ENCODE assay signal across 26 cellular contexts in genomic region chr2:184419744-184420143, GRCh38.
A peak's percentile ranks its signal among the peaks of the same experiment; 100 is the strongest.
DNase-seq lines count a peak whose midpoint lies in the region; ATAC-seq, FAIRE-seq and TF ChIP-seq lines count a peak whose summit lies in the region.
"Had no signal": no experiment of that assay in that cellular context is flagged by ENCODE, and none has a peak within 500 bp of the region (broad histone marks: within the 10 kb centered on the region; RNA-seq: fewer than 3 reads in every experiment).

No MANE protein-coding gene starts in this region.

- H3K4me3 Mint-ChIP-seq in neural progenitor cell = no peak overlapping the region
- H3K4me3 Mint-ChIP-seq: CD4-positive, alpha-beta memory T cell had no signal

- no peak overlapping the region for H3K9ac ChIP-seq in HCT116 (ENCODE audit: low read length)
- no peak overlapping the region for H3K9ac ChIP-seq in GM12878 (ENCODE audit: control insufficient read depth, insufficient read depth, low read length)
- no peak overlapping the region for H3K9ac ChIP-seq in neural progenitor cell
- no peak overlapping the region for H3K9ac ChIP-seq in trophoblast cell (ENCODE audit: low read length)
- H3K9ac ChIP-seq: GM23248 had no signal

- no peak for ATAC-seq in HCT116
- ATAC-seq in GM12878 = peak; percentile 25; the same call in 1 of the 3 replicates
- ATAC-seq in HG02870 (IDR thresholded peaks at IDR 0.05; ENCODE audit: unreplicated experiment) = no peak

- H3K27ac ChIP-seq in HCT116 (ENCODE audit: low read depth, low read length) = no peak overlapping the region
- no peak overlapping the region for H3K27ac ChIP-seq in GM12878 (ENCODE audit: control insufficient read depth, insufficient read depth)
- H3K27ac ChIP-seq in neural progenitor cell = no peak overlapping the region
- no peak overlapping the region for H3K27ac ChIP-seq in trophoblast cell (ENCODE audit: low read depth, low read length)
- H3K27ac ChIP-seq: GM23248, HL-60 had no signal

- WGBS in GM12878 (ENCODE audit: insufficient coverage, insufficient replicate concordance, low lambda C conversion rate, missing lambda C conversion rate) = 19% methylated on average over 2 of the region's 2 CpGs
- WGBS in trophoblast cell (ENCODE audit: extremely low coverage, insufficient coverage, insufficient read length) = no CpG with 5 or more reads among the region's 2 CpGs

- in situ Hi-C loops in GM12878 (cut with MboI) = no loop called here

- H3K23ac ChIP-seq in trophoblast cell (ENCODE audit: low read length) = no peak overlapping the region

- H2BK5ac ChIP-seq in trophoblast cell (ENCODE audit: low read depth, low read length, poor library complexity) = no peak overlapping the region

- no peak overlapping the region for H2AK5ac ChIP-seq in trophoblast cell (ENCODE audit: low read length)

- no peaks in the 10 kb centered on the region for H3K9me3 ChIP-seq in HCT116 (ENCODE audit: control insufficient read depth in 1 of 2, insufficient read depth in 1 of 2, low read depth in 1 of 2, low read length in 2 of 2)
- H3K9me3 ChIP-seq in GM12878 (replicated peaks; ENCODE audit: control insufficient read depth, insufficient read depth, low read length) = no peaks in the 10 kb centered on the region
- no peaks in the 10 kb centered on the region for H3K9me3 ChIP-seq in neural progenitor cell (ENCODE audit: low read depth)
- no peaks in the 10 kb centered on the region for H3K9me3 ChIP-seq in trophoblast cell (ENCODE audit: insufficient read depth, low read depth, low read length)

- no peak overlapping the region for H4K91ac ChIP-seq in trophoblast cell (ENCODE audit: low read depth, low read length)

- DNase-seq in ELR (ENCODE audit: low read depth) = peak; percentile 14
- DNase-seq in HCT116 (ENCODE audit: low read depth, low spot score) = no peak
- DNase-seq in GM12878 (ENCODE audit: low read depth, low spot score) = no peak
- DNase-seq in neural progenitor cell (ENCODE audit: low spot score) = no peak
- DNase-seq in trophoblast cell = no peak
- DNase-seq in putamen (ENCODE audit: low spot score) = no peak
- DNase-seq: C1 segment of cervical spinal cord; CD4-positive, alpha-beta memory T cell; COR-L47; DMS79 treated with DMSO at 0.1 percent for 48 hours; GM23248; HCEC 1CT; Karpas-422; NCI-H1092 treated with DMSO at 0.1 percent for 48 hours; NCI-H1436; NCI-H1930; NCI-H2107; NCI-H446; NCI-H524 treated with DMSO at 0.1 percent for 48 hours; NCI-H774; NK-92 treated with Interleukin-12 subunit alpha and Interleukin-12 subunit beta, amount 100 ng/mL, for 24 hours; Right ventricle myocardium superior; RPMI8226; T-helper 1 cell had no signal

- H3K36me3 Mint-ChIP-seq in neural progenitor cell = no peaks in the 10 kb centered on the region
- H3K36me3 Mint-ChIP-seq: CD4-positive, alpha-beta memory T cell had no signal

- SMC1A ChIA-PET in GM12878 (lab: Charles Lee; ENCODE audit: uncharacterized antibody, unreplicated experiment) = interaction anchor here (1.0 to 1.3 kb wide), 2 partner anchors 9 to 32 kb away, joined by 4 to 6 read pairs; no protein-coding TSS in a partner anchor

- no peak overlapping the region for H4K12ac ChIP-seq in trophoblast cell (ENCODE audit: low read depth, low read length)

- no peak overlapping the region for H3K4ac ChIP-seq in trophoblast cell (ENCODE audit: low read depth, low read length)

- RAD21 ChIA-PET in HCT116 (lab: Charles Lee; ENCODE audit: low non-redundant PET in 1 of 2, low total read pairs in 2 of 2, uncharacterized antibody in 2 of 2, unreplicated experiment in 2 of 2) (no interaction called here), GM12878 (lab: Charles Lee; ENCODE audit: unreplicated experiment) (interaction anchor here (1.3 kb wide), 1 partner anchor 17 kb away, joined by 3 read pairs; no protein-coding TSS in a partner anchor)

- H3K4me3 ChIP-seq in HCT116 (replicated peaks in 1 of 2; ENCODE audit: low read depth in 1 of 2, low read length in 2 of 2) = no peak overlapping the region
- H3K4me3 ChIP-seq in GM12878 = no peak overlapping the region
- no peak overlapping the region for H3K4me3 ChIP-seq in neural progenitor cell
- H3K4me3 ChIP-seq in trophoblast cell (ENCODE audit: low read depth, low read length) = no peak overlapping the region
- H3K4me3 ChIP-seq: GM23248 had no signal

- intact Hi-C loops in HCT116 (cut with micrococcal nuclease) = no loop called here
- intact Hi-C loops in GM12878 (cut with micrococcal nuclease; ENCODE audit: unreplicated experiment) = no loop called here

- POLR2A ChIA-PET in HCT116 (lab: Charles Lee) = no interaction called here
- POLR2A ChIA-PET in GM12878 (lab: Charles Lee) = no interaction called here

- no peaks in the 10 kb centered on the region for H3K79me1 ChIP-seq in trophoblast cell (ENCODE audit: low read length)

- TF ChIP-seq CTCF in HCT116 (IDR thresholded peaks at IDR 0.05 in 2 of 3, conservative IDR thresholded peaks at IDR 0.05 in 1 of 3; ENCODE audit: borderline replicate concordance in 1 of 3, insufficient read depth in 1 of 3, low read depth in 2 of 3, low read length in 2 of 3) (no peak), GM12878 (IDR thresholded peaks at IDR 0.05 in 2 of 3, conservative IDR thresholded peaks at IDR 0.05 in 1 of 3; ENCODE audit: control insufficient read depth in 2 of 3, extremely low read depth in 1 of 3, insufficient read depth in 1 of 3, low read depth in 3 of 3, low read length in 3 of 3) (no peak), neural progenitor cell (IDR thresholded peaks at IDR 0.05) (no peak)

- H2BK12ac ChIP-seq in trophoblast cell (ENCODE audit: low read length) = no peak overlapping the region

- H3K27me3 Mint-ChIP-seq in neural progenitor cell (ENCODE audit: insufficient read depth, low read depth) = no peaks in the 10 kb centered on the region
- H3K27me3 Mint-ChIP-seq: CD4-positive, alpha-beta memory T cell had no signal

- CTCF ChIA-PET in HCT116 (lab: Charles Lee) = no interaction called here
- CTCF ChIA-PET in GM12878 (lab: Yijun Ruan, JAX) = interaction anchor here (0.9 kb wide), 1 partner anchor 8 kb away, joined by 3 read pairs; no protein-coding TSS in a partner anchor

- no peaks in the 10 kb centered on the region for H3K79me2 ChIP-seq in HCT116 (ENCODE audit: insufficient read depth, low read length)
- no peaks in the 10 kb centered on the region for H3K79me2 ChIP-seq in GM12878 (ENCODE audit: control insufficient read depth, insufficient read depth, low read length)
- no peaks in the 10 kb centered on the region for H3K79me2 ChIP-seq in neural progenitor cell (ENCODE audit: low read depth)
- H3K79me2 ChIP-seq in trophoblast cell (ENCODE audit: control insufficient read depth, insufficient read depth, low read length, poor library complexity) = no peaks in the 10 kb centered on the region

- H3K14ac ChIP-seq in trophoblast cell (ENCODE audit: low read length) = no peak overlapping the region

- no peaks in the 10 kb centered on the region for H3K9me3 Mint-ChIP-seq in neural progenitor cell

- H3F3A ChIP-seq in neural progenitor cell (ENCODE audit: low read depth) = no peaks in the 10 kb centered on the region

- H3K9me2 ChIP-seq in HCT116 (ENCODE audit: insufficient read depth) = no peaks in the 10 kb centered on the region; the same call in 1 of the 2 replicates

- H3K27ac Mint-ChIP-seq in neural progenitor cell = no peak overlapping the region
- H3K27ac Mint-ChIP-seq: CD4-positive, alpha-beta memory T cell had no signal

- no peak for TF ChIP-seq RAD21 in HCT116 (IDR thresholded peaks at IDR 0.05; ENCODE audit: low read depth)
- TF ChIP-seq RAD21 in GM12878 (IDR thresholded peaks at IDR 0.05; ENCODE audit: insufficient read depth, low read depth, low read length) = no peak

- no peaks in the 10 kb centered on the region for H3K4me1 Mint-ChIP-seq in neural progenitor cell
- H3K4me1 Mint-ChIP-seq: CD4-positive, alpha-beta memory T cell had no signal

- H4K8ac ChIP-seq in trophoblast cell (ENCODE audit: low read depth, low read length) = no peak overlapping the region

- H2AFZ ChIP-seq in HCT116 (ENCODE audit: low read depth, low read length, poor library complexity, severe bottlenecking) = peak overlapping the region; percentile 50
- H2AFZ ChIP-seq in GM12878 (ENCODE audit: control insufficient read depth, low read depth, low read length) = no peak overlapping the region
- H2AFZ ChIP-seq in neural progenitor cell (replicated peaks) = peak overlapping the region; percentile 59
- no peak overlapping the region for H2AFZ ChIP-seq in trophoblast cell (ENCODE audit: insufficient read depth, low read length, poor library complexity)
- H2AFZ ChIP-seq: GM23248 had no signal

- no peaks in the 10 kb centered on the region for H4K20me1 ChIP-seq in HCT116 (ENCODE audit: insufficient read depth)
- H4K20me1 ChIP-seq in GM12878 (ENCODE audit: control insufficient read depth, insufficient read depth) = no peaks in the 10 kb centered on the region
- no peaks in the 10 kb centered on the region for H4K20me1 ChIP-seq in neural progenitor cell (ENCODE audit: low read depth)

- BruUV-seq in HCT116 (replicated peaks; lab: Mats Ljungman, UMichigan) = no TSS peak
- BruUV-seq in GM12878 (replicated peaks; lab: Mats Ljungman, UMichigan) = no TSS peak

- FAIRE-seq in GM12878 (lab: Jason Lieb, UNC) = no peak

- H3K27me3 ChIP-seq in HCT116 (ENCODE audit: insufficient read depth, low read length) (no peaks in the 10 kb centered on the region), GM12878 (replicated peaks in 1 of 2; ENCODE audit: control insufficient read depth in 2 of 2, insufficient read depth in 2 of 2, low read length in 1 of 2) (no peaks in the 10 kb centered on the region), neural progenitor cell (no peaks in the 10 kb centered on the region), trophoblast cell (ENCODE audit: insufficient read depth, low read length) (no peaks in the 10 kb centered on the region)

- H3K36me3 ChIP-seq in HCT116 (ENCODE audit: control insufficient read depth in 1 of 2, insufficient read depth in 2 of 2, low read length in 2 of 2) (no peaks in the 10 kb centered on the region), GM12878 (ENCODE audit: control insufficient read depth in 2 of 2, insufficient read depth in 2 of 2, low read length in 1 of 2) (no peaks in the 10 kb centered on the region), neural progenitor cell (no peaks in the 10 kb centered on the region), trophoblast cell (ENCODE audit: control insufficient read depth in 1 of 2, insufficient read depth in 2 of 2, low read length in 2 of 2) (no peaks in the 10 kb centered on the region)

- H3K18ac ChIP-seq in trophoblast cell (ENCODE audit: low read length) = no peak overlapping the region

- H3K4me2 ChIP-seq in HCT116 (ENCODE audit: low read length) = no peak overlapping the region
- H3K4me2 ChIP-seq in GM12878 (ENCODE audit: control insufficient read depth, insufficient read depth) = no peak overlapping the region
- H3K4me2 ChIP-seq in neural progenitor cell = no peak overlapping the region
- H3K4me2 ChIP-seq in trophoblast cell (ENCODE audit: low read length) = no peak overlapping the region

- TF ChIP-seq EP300 in GM12878 (IDR thresholded peaks at IDR 0.05; ENCODE audit: borderline replicate concordance in 1 of 2, control insufficient read depth in 1 of 2, low read depth in 2 of 2, low read length in 2 of 2) = no peak

- TF ChIP-seq POLR2A in HCT116 (IDR thresholded peaks at IDR 0.05; ENCODE audit: borderline replicate concordance, extremely low read depth, insufficient read depth, insufficient read length) (no peak), GM12878 (IDR thresholded peaks at IDR 0.05; ENCODE audit: low read depth, low read length) (no peak)

- no peaks in the 10 kb centered on the region for H3K4me1 ChIP-seq in HCT116 (ENCODE audit: control insufficient read depth in 1 of 2, insufficient read depth in 2 of 2, low read length in 2 of 2)
- no peaks in the 10 kb centered on the region for H3K4me1 ChIP-seq in GM12878 (ENCODE audit: control insufficient read depth, insufficient read depth, low read length)
- H3K4me1 ChIP-seq in neural progenitor cell = peaks cover 3% of the 10 kb centered on the region
- H3K4me1 ChIP-seq in trophoblast cell (ENCODE audit: control insufficient read depth in 1 of 2, insufficient read depth in 2 of 2, low read length in 2 of 2) = no peaks in the 10 kb centered on the region

- no peak overlapping the region for H2BK120ac ChIP-seq in trophoblast cell (ENCODE audit: insufficient read depth, low read length, poor library complexity)

Comparison
In these comparisons a context has a peak if more than half of its experiments do, and no peak if none do; other contexts are left out.
1. H2AFZ ChIP-seq: peak in HCT116 (single experiment) and neural progenitor cell (single experiment); none in GM12878 (single experiment) and trophoblast cell (single experiment).